In the genomic region with DNA sequence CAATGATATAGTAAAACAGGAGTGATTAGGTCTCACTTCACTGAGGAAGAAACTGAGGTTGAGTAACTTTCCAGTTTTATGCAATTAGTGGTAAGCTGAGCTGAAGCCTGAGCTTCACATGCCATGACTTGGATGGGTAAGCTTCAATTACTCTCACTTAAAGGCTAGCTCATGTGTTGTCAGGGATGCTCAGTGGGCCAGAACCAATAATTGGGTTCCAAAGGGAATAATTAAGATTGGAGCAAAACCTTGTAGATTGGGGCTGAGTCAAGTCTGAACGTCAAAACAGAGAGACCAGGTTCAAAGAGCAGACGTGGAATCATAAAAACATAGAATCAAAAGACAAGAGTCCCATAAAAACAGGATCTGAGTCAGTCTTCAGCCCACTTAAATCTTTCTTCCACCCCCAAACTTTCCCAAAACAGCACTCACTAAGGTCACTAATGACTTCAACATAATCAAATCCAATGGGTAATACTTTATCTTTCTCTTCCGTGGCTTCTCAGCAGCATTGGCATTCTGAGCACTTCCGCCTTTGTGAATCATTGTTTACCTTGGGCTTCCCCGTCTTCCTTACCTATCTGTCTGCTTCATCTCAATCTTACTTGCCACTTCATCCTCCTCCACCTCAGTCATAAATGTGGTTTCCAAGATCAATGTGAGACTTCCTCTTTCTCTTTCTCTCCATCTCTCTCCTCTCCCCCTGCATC, we compare ENCODE assay signal across 1 cellular context.
TF ChIP-seq lines count a peak whose summit lies in the region.

No MANE protein-coding gene starts in this region.

TF ChIP-seq in K562, 482 proteins besides CTCF, POLR2A, EP300 and RAD21 (continued from another document and continues in another):
- TF ChIP-seq, protein P1, sequence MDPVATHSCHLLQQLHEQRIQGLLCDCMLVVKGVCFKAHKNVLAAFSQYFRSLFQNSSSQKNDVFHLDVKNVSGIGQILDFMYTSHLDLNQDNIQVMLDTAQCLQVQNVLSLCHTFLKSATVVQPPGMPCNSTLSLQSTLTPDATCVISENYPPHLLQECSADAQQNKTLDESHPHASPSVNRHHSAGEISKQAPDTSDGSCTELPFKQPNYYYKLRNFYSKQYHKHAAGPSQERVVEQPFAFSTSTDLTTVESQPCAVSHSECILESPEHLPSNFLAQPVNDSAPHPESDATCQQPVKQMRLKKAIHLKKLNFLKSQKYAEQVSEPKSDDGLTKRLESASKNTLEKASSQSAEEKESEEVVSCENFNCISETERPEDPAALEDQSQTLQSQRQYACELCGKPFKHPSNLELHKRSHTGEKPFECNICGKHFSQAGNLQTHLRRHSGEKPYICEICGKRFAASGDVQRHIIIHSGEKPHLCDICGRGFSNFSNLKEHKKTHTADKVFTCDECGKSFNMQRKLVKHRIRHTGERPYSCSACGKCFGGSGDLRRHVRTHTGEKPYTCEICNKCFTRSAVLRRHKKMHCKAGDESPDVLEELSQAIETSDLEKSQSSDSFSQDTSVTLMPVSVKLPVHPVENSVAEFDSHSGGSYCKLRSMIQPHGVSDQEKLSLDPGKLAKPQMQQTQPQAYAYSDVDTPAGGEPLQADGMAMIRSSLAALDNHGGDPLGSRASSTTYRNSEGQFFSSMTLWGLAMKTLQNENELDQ (CRISPR knock-in tag; IDR thresholded peaks at IDR 0.05; ENCODE audit: borderline replicate concordance) = no peak
- TF ChIP-seq ZNF143 (CRISPR knock-in tag; IDR thresholded peaks at IDR 0.05) (no peak), ERF (CRISPR knock-in tag; IDR thresholded peaks at IDR 0.05) (no peak), TAF1 (IDR thresholded peaks at IDR 0.05; ENCODE audit: control insufficient read depth, extremely low read depth, insufficient read depth, low read length, severe bottlenecking) (no peak), ADNP (tag; IDR thresholded peaks at IDR 0.05) (no peak), ZNF224 (CRISPR knock-in tag; IDR thresholded peaks at IDR 0.05) (no peak), CHD4 (IDR thresholded peaks at IDR 0.05; ENCODE audit: insufficient read depth, insufficient replicate concordance, low read depth, low read length, poor library complexity, severe bottlenecking) (no peak), ZBTB1 (CRISPR knock-in tag; IDR thresholded peaks at IDR 0.05; ENCODE audit: borderline replicate concordance, low read depth) (no peak), GABPA (tag; conservative IDR thresholded peaks at IDR 0.05; ENCODE audit: low read depth) (0 out of 2 replicates have a peak, but pooled peaks have one; percentile 21), KHSRP (IDR thresholded peaks at IDR 0.05) (no peak), ZNF263 (CRISPR knock-in tag; IDR thresholded peaks at IDR 0.05; ENCODE audit: borderline replicate concordance) (no peak), BRD9 (IDR thresholded peaks at IDR 0.05; ENCODE audit: low read depth, partially characterized antibody) (no peak), KLF6 (CRISPR knock-in tag; IDR thresholded peaks at IDR 0.05; ENCODE audit: borderline replicate concordance) (no peak), ZBED1 (IDR thresholded peaks at IDR 0.05) (no peak), PHB2 (IDR thresholded peaks at IDR 0.05; ENCODE audit: low read depth) (no peak), RCOR1 (IDR thresholded peaks at IDR 0.05; ENCODE audit: borderline replicate concordance in 1 of 2, low read depth in 2 of 2, low read length in 2 of 2) (peak in 1 of 2 experiments; percentile 80; a peak in 2 of 4 replicates), MTA2 (IDR thresholded peaks at IDR 0.05; ENCODE audit: low read depth) (0 out of 2 replicates have a peak, but pooled peaks have one; percentile 21), MAFF (IDR thresholded peaks at IDR 0.05; ENCODE audit: low read length) (no peak), TCF3 (CRISPR knock-in tag; IDR thresholded peaks at IDR 0.05) (peak; percentile 37; the same call in 1 of the 2 replicates), SRSF7 (optimal IDR thresholded peaks at IDR 0.05; ENCODE audit: low read depth, low read length) (no peak), NELFE (IDR thresholded peaks at IDR 0.05; ENCODE audit: insufficient read depth, insufficient read length) (no peak), THRAP3 (IDR thresholded peaks at IDR 0.05; ENCODE audit: borderline replicate concordance) (no peak), FOXK2 (conservative IDR thresholded peaks at IDR 0.05 in 1 of 2, IDR thresholded peaks at IDR 0.05 in 1 of 2; ENCODE audit: low read depth in 2 of 2) (peak in 1 of 2 experiments; percentile 22; a peak in 1 of 4 replicates), CBFA2T2 (conservative IDR thresholded peaks at IDR 0.05) (peak; percentile 60), SMARCB1 (IDR thresholded peaks at IDR 0.05; ENCODE audit: insufficient read length, low read depth) (no peak), ZNF175 (CRISPR knock-in tag; IDR thresholded peaks at IDR 0.05; ENCODE audit: low read depth) (no peak), FOXA3 (CRISPR knock-in tag; conservative IDR thresholded peaks at IDR 0.05 in 1 of 2, IDR thresholded peaks at IDR 0.05 in 1 of 2) (peak in 1 of 2 experiments; percentile 92; a peak in 2 of 4 replicates), CXXC5 (CRISPR knock-in tag; IDR thresholded peaks at IDR 0.05) (no peak), ELF1 (tag; IDR thresholded peaks at IDR 0.05) (peak; percentile 78), BCOR (IDR thresholded peaks at IDR 0.05) (peak; percentile 20; the same call in 1 of the 2 replicates), ZNF274 (IDR thresholded peaks at IDR 0.05; ENCODE audit: borderline replicate concordance, low read depth, low read length) (no peak), ZNF121 (CRISPR knock-in tag; conservative IDR thresholded peaks at IDR 0.05) (no peak), SIRT6 (IDR thresholded peaks at IDR 0.05; ENCODE audit: low read depth, low read length) (no peak), SOX6 (IDR thresholded peaks at IDR 0.05) (peak; percentile 75; the same call in 1 of the 2 replicates), TBP (optimal IDR thresholded peaks at IDR 0.05; ENCODE audit: low read depth, low read length) (no peak), ZNF586 (CRISPR knock-in tag; conservative IDR thresholded peaks at IDR 0.05) (no peak), TCFL5 (CRISPR knock-in tag; conservative IDR thresholded peaks at IDR 0.05) (no peak)
- TF ChIP-seq, protein P2, sequence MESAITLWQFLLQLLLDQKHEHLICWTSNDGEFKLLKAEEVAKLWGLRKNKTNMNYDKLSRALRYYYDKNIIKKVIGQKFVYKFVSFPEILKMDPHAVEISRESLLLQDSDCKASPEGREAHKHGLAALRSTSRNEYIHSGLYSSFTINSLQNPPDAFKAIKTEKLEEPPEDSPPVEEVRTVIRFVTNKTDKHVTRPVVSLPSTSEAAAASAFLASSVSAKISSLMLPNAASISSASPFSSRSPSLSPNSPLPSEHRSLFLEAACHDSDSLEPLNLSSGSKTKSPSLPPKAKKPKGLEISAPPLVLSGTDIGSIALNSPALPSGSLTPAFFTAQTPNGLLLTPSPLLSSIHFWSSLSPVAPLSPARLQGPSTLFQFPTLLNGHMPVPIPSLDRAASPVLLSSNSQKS (CRISPR knock-in tag; IDR thresholded peaks at IDR 0.05) = no peak
- TF ChIP-seq, protein P3, sequence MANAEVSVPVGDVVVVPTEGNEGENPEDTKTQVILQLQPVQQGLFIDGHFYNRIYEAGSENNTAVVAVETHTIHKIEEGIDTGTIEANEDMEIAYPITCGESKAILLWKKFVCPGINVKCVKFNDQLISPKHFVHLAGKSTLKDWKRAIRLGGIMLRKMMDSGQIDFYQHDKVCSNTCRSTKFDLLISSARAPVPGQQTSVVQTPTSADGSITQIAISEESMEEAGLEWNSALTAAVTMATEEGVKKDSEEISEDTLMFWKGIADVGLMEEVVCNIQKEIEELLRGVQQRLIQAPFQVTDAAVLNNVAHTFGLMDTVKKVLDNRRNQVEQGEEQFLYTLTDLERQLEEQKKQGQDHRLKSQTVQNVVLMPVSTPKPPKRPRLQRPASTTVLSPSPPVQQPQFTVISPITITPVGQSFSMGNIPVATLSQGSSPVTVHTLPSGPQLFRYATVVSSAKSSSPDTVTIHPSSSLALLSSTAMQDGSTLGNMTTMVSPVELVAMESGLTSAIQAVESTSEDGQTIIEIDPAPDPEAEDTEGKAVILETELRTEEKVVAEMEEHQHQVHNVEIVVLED (CRISPR knock-in tag; IDR thresholded peaks at IDR 0.05) = no peak
- TF ChIP-seq, protein P4, sequence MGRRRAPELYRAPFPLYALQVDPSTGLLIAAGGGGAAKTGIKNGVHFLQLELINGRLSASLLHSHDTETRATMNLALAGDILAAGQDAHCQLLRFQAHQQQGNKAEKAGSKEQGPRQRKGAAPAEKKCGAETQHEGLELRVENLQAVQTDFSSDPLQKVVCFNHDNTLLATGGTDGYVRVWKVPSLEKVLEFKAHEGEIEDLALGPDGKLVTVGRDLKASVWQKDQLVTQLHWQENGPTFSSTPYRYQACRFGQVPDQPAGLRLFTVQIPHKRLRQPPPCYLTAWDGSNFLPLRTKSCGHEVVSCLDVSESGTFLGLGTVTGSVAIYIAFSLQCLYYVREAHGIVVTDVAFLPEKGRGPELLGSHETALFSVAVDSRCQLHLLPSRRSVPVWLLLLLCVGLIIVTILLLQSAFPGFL (CRISPR knock-in tag; IDR thresholded peaks at IDR 0.05) = no peak
- TF ChIP-seq, protein P5, sequence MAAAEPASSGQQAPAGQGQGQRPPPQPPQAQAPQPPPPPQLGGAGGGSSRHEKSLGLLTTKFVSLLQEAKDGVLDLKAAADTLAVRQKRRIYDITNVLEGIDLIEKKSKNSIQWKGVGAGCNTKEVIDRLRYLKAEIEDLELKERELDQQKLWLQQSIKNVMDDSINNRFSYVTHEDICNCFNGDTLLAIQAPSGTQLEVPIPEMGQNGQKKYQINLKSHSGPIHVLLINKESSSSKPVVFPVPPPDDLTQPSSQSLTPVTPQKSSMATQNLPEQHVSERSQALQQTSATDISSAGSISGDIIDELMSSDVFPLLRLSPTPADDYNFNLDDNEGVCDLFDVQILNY (CRISPR knock-in tag; IDR thresholded peaks at IDR 0.05) = no peak
- TF ChIP-seq, protein P6, sequence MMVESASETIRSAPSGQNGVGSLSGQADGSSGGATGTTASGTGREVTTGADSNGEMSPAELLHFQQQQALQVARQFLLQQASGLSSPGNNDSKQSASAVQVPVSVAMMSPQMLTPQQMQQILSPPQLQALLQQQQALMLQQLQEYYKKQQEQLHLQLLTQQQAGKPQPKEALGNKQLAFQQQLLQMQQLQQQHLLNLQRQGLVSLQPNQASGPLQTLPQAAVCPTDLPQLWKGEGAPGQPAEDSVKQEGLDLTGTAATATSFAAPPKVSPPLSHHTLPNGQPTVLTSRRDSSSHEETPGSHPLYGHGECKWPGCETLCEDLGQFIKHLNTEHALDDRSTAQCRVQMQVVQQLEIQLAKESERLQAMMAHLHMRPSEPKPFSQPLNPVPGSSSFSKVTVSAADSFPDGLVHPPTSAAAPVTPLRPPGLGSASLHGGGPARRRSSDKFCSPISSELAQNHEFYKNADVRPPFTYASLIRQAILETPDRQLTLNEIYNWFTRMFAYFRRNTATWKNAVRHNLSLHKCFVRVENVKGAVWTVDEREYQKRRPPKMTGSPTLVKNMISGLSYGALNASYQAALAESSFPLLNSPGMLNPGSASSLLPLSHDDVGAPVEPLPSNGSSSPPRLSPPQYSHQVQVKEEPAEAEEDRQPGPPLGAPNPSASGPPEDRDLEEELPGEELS (CRISPR knock-in tag; IDR thresholded peaks at IDR 0.05; ENCODE audit: borderline replicate concordance) = no peak
- TF ChIP-seq, protein P7, sequence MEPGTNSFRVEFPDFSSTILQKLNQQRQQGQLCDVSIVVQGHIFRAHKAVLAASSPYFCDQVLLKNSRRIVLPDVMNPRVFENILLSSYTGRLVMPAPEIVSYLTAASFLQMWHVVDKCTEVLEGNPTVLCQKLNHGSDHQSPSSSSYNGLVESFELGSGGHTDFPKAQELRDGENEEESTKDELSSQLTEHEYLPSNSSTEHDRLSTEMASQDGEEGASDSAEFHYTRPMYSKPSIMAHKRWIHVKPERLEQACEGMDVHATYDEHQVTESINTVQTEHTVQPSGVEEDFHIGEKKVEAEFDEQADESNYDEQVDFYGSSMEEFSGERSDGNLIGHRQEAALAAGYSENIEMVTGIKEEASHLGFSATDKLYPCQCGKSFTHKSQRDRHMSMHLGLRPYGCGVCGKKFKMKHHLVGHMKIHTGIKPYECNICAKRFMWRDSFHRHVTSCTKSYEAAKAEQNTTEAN (CRISPR knock-in tag; IDR thresholded peaks at IDR 0.05) = no peak
- TF ChIP-seq, protein P8, sequence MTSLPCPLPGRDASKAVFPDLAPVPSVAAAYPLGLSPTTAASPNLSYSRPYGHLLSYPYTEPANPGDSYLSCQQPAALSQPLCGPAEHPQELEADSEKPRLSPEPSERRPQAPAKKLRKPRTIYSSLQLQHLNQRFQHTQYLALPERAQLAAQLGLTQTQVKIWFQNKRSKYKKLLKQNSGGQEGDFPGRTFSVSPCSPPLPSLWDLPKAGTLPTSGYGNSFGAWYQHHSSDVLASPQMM (CRISPR knock-in tag; IDR thresholded peaks at IDR 0.05) = no peak
- TF ChIP-seq, protein P9, sequence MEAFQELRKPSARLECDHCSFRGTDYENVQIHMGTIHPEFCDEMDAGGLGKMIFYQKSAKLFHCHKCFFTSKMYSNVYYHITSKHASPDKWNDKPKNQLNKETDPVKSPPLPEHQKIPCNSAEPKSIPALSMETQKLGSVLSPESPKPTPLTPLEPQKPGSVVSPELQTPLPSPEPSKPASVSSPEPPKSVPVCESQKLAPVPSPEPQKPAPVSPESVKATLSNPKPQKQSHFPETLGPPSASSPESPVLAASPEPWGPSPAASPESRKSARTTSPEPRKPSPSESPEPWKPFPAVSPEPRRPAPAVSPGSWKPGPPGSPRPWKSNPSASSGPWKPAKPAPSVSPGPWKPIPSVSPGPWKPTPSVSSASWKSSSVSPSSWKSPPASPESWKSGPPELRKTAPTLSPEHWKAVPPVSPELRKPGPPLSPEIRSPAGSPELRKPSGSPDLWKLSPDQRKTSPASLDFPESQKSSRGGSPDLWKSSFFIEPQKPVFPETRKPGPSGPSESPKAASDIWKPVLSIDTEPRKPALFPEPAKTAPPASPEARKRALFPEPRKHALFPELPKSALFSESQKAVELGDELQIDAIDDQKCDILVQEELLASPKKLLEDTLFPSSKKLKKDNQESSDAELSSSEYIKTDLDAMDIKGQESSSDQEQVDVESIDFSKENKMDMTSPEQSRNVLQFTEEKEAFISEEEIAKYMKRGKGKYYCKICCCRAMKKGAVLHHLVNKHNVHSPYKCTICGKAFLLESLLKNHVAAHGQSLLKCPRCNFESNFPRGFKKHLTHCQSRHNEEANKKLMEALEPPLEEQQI (IDR thresholded peaks at IDR 0.05) = no peak
- TF ChIP-seq, protein P10, sequence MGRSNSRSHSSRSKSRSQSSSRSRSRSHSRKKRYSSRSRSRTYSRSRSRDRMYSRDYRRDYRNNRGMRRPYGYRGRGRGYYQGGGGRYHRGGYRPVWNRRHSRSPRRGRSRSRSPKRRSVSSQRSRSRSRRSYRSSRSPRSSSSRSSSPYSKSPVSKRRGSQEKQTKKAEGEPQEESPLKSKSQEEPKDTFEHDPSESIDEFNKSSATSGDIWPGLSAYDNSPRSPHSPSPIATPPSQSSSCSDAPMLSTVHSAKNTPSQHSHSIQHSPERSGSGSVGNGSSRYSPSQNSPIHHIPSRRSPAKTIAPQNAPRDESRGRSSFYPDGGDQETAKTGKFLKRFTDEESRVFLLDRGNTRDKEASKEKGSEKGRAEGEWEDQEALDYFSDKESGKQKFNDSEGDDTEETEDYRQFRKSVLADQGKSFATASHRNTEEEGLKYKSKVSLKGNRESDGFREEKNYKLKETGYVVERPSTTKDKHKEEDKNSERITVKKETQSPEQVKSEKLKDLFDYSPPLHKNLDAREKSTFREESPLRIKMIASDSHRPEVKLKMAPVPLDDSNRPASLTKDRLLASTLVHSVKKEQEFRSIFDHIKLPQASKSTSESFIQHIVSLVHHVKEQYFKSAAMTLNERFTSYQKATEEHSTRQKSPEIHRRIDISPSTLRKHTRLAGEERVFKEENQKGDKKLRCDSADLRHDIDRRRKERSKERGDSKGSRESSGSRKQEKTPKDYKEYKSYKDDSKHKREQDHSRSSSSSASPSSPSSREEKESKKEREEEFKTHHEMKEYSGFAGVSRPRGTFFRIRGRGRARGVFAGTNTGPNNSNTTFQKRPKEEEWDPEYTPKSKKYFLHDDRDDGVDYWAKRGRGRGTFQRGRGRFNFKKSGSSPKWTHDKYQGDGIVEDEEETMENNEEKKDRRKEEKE (IDR thresholded peaks at IDR 0.05; ENCODE audit: borderline replicate concordance in 1 of 2, control insufficient read depth in 1 of 2, low read depth in 2 of 2, low read length in 1 of 2) = no peak
